In genomic region chr12:42744539-42745156, GRCh38 we compare ENCODE assay signal across 13 cellular contexts.
DNase-seq lines count a peak whose midpoint lies in the region; ATAC-seq and TF ChIP-seq lines count a peak whose summit lies in the region.
"Had no signal": no experiment of that assay in that cellular context is flagged by ENCODE, and none has a peak within 500 bp of the region (broad histone marks: within the 10 kb centered on the region; RNA-seq: fewer than 3 reads in every experiment).

No MANE protein-coding gene starts in this region.

- H3K4me3 Mint-ChIP-seq in progenitor cell of endocrine pancreas (ENCODE audit: low read depth), result no peak overlapping the region
- no peak overlapping the region for H3K4me3 Mint-ChIP-seq in activated CD4-positive, alpha-beta memory T cell treated with anti-CD3 and anti-CD28 coated beads, Interleukin-2, amount 10 ng/mL, durations not matched to agents 7 days and 5 days
- H3K4me3 Mint-ChIP-seq: memory B cell had no signal

- no peak overlapping the region for H3K9ac ChIP-seq in skeletal muscle tissue (ENCODE audit: low read depth in 1 of 3, low read length in 3 of 3)

- peaks cover 0 to 54% (median 19%) of the 10 kb centered on the region in 12 donors for H3K4me1 ChIP-seq in heart left ventricle
- H3K4me1 ChIP-seq in skeletal muscle tissue (ENCODE audit: control insufficient read depth in 3 of 3, insufficient read depth in 3 of 3, low read length in 3 of 3), result peaks cover 31 to 41% (median 32%) of the 10 kb centered on the region in 3 donors

- H3K9me3 Mint-ChIP-seq in progenitor cell of endocrine pancreas (ENCODE audit: low read depth), result peaks cover 12% of the 10 kb centered on the region
- H3K9me3 Mint-ChIP-seq in activated CD4-positive, alpha-beta memory T cell treated with anti-CD3 and anti-CD28 coated beads, Interleukin-2, amount 10 ng/mL, durations not matched to agents 7 days and 5 days, result peaks cover 10% of the 10 kb centered on the region

- intact Hi-C loops in heart left ventricle (cut with DNase I), result no loop called here

- TF ChIP-seq POLR2A in heart left ventricle (IDR thresholded peaks at IDR 0.05), result no peak

- WGBS in heart left ventricle, 4 donors, result 44 to 58% (median 51%) methylated on average over 3 of the region's 3 CpGs

- TF ChIP-seq CTCF in heart left ventricle (IDR thresholded peaks at IDR 0.05) (no peak), progenitor cell of endocrine pancreas (IDR thresholded peaks at IDR 0.05; ENCODE audit: unreplicated experiment) (no peak)

- peak in 2 of 4 donors; percentile 19 to 45 for ATAC-seq in heart left ventricle

- peaks cover 6% of the 10 kb centered on the region for H3K36me3 Mint-ChIP-seq in progenitor cell of endocrine pancreas (ENCODE audit: insufficient read depth)
- H3K36me3 Mint-ChIP-seq in activated CD4-positive, alpha-beta memory T cell treated with anti-CD3 and anti-CD28 coated beads, Interleukin-2, amount 10 ng/mL, durations not matched to agents 7 days and 5 days (ENCODE audit: low read depth), result no peaks in the 10 kb centered on the region

- POLR2A ChIA-PET in activated CD4-positive, alpha-beta memory T cell treated with anti-CD3 and anti-CD28 coated beads, Interleukin-2, amount 10 ng/mL, durations not matched to agents 7 days and 5 days (lab: Charles Lee), result no interaction called here

- no peak overlapping the region for H3K27ac Mint-ChIP-seq in progenitor cell of endocrine pancreas
- no peak overlapping the region for H3K27ac Mint-ChIP-seq in activated CD4-positive, alpha-beta memory T cell treated with anti-CD3 and anti-CD28 coated beads, Interleukin-2, amount 10 ng/mL, durations not matched to agents 7 days and 5 days
- H3K27ac Mint-ChIP-seq: memory B cell had no signal

- H3K36me3 ChIP-seq in heart left ventricle, result no peaks in the 10 kb centered on the region
- peaks cover 0 to 4% (median 0%) of the 10 kb centered on the region in 3 donors for H3K36me3 ChIP-seq in skeletal muscle tissue (ENCODE audit: control insufficient read depth in 3 of 3, insufficient read depth in 3 of 3, low read length in 3 of 3)

- H3K4me1 Mint-ChIP-seq in progenitor cell of endocrine pancreas (ENCODE audit: low read depth), result peaks cover 9% of the 10 kb centered on the region
- H3K4me1 Mint-ChIP-seq in activated CD4-positive, alpha-beta memory T cell treated with anti-CD3 and anti-CD28 coated beads, Interleukin-2, amount 10 ng/mL, durations not matched to agents 7 days and 5 days, result no peaks in the 10 kb centered on the region
- H3K4me1 Mint-ChIP-seq: memory B cell had no signal

- no peaks in the 10 kb centered on the region for H3K27me3 ChIP-seq in heart left ventricle
- H3K27me3 ChIP-seq in skeletal muscle tissue (ENCODE audit: control insufficient read depth in 3 of 3, insufficient read depth in 3 of 3, low read length in 3 of 3), result no peaks in the 10 kb centered on the region

- H3K9me3 ChIP-seq in heart left ventricle, result peaks cover 0 to 18% (median 7%) of the 10 kb centered on the region in 12 donors
- peaks cover 4 to 6% (median 4%) of the 10 kb centered on the region in 3 donors for H3K9me3 ChIP-seq in skeletal muscle tissue (ENCODE audit: control insufficient read depth in 3 of 3, low read length in 3 of 3)

- CTCF ChIA-PET in activated CD4-positive, alpha-beta memory T cell treated with anti-CD3 and anti-CD28 coated beads, Interleukin-2, amount 10 ng/mL, durations not matched to agents 7 days and 5 days (lab: Charles Lee), result no interaction called here

- H3K4me3 ChIP-seq in heart left ventricle (no peak overlapping the region), skeletal muscle tissue (ENCODE audit: low read length in 3 of 3) (no peak overlapping the region)
- H3K4me3 ChIP-seq: skin epidermis had no signal

- peak overlapping the region in 8 of 12 donors; percentile 22 to 89 (median 66) for H3K27ac ChIP-seq in heart left ventricle
- H3K27ac ChIP-seq in skeletal muscle tissue (ENCODE audit: low read depth, low read length), result peak overlapping the region; percentile 87

- no peaks in the 10 kb centered on the region for H3K27me3 Mint-ChIP-seq in progenitor cell of endocrine pancreas
- no peaks in the 10 kb centered on the region for H3K27me3 Mint-ChIP-seq in activated CD4-positive, alpha-beta memory T cell treated with anti-CD3 and anti-CD28 coated beads, Interleukin-2, amount 10 ng/mL, durations not matched to agents 7 days and 5 days

- DNase-seq in HT-29 (ENCODE audit: low spot score) (peak; percentile 72), amniotic epithelial cell (ENCODE audit: low read depth) (peak; percentile 28), heart left ventricle (no peak), T-helper 1 cell (no peak), progenitor cell of endocrine pancreas (ENCODE audit: low spot score, unreplicated experiment) (no peak)
- no peak for DNase-seq in stimulated activated CD8-positive, alpha-beta memory T cell treated with anti-CD3 and anti-CD28 coated beads, Interleukin-4, amount 100 ng/mL, for 48 hours
- no peak for DNase-seq in activated CD4-positive, alpha-beta memory T cell treated with anti-CD3 and anti-CD28 coated beads, Interleukin-2, amount 10 ng/mL, durations not matched to agents 7 days and 5 days
- DNase-seq: activated T-cell treated with anti-CD3 and anti-CD28 coated beads, Interleukin-2, amount 50 U/mL, for 48 hours; central memory CD4-positive, alpha-beta T cell; NCI-H146 had no signal

Comparison
In these comparisons a context has a peak if more than half of its experiments do, and no peak if none do; other contexts are left out.
1. DNase-seq: peak in HT-29 (single experiment) and amniotic epithelial cell (single experiment); none in heart left ventricle (0 of 5), T-helper 1 cell (0 of 5), progenitor cell of endocrine pancreas (single experiment), stimulated activated CD8-positive, alpha-beta memory T cell treated with anti-CD3 and anti-CD28 coated beads, Interleukin-4, amount 100 ng/mL, for 48 hours (single experiment) and activated CD4-positive, alpha-beta memory T cell treated with anti-CD3 and anti-CD28 coated beads, Interleukin-2, amount 10 ng/mL, durations not matched to agents 7 days and 5 days (single experiment).